8 cellular contexts compared by ENCODE assay signal in the genomic region with DNA sequence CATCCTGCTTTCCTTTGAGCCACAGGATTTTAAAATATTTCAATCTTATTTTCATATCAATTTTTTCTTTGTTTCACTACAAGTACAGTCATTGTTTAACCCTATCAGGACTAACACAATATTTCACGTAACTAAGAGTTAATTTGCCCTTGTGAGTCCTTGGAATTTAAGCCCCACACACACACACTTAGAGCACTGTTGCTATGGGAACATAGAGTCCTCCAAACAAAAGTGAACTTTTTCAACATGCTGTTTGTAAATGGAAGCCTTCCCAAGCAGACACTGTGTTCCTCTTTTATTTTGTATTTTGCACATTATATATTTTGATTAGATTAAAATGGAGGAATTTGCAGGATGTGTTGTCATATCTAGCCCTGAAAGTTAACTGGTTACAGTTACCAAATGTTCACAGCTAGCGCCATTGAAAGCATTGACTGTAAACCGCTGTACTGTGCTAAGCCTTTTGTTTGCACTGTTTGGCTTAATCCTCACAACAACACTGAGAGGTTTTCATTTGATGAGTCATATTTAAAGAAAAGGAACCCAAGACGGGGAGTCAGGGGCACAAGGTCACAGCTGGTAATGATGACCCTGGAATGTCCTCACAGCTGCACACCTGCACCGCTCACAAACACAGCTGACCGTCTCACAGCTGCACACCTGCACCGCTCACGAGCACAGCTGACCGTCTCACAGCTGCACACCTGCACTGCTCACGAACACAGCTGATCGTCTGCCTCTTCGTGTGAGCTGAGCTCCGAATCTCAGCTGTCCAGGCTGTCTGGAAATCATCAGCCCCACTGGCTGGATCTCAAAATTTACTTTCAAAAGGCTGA. TPM values are rescaled to one million over a fixed set of nuclear protein-coding genes. Genes with fewer than 3 reads are reported as not detected.
A peak's percentile ranks its signal among the peaks of the same experiment; 100 is the strongest.
DNase-seq lines count a peak whose midpoint lies in the region; ATAC-seq, FAIRE-seq and TF ChIP-seq lines count a peak whose summit lies in the region.

No MANE protein-coding gene starts in this region.

- FAIRE-seq in GM12891 (lab: Jason Lieb, UNC) = peak; percentile 54

- H3K36me3 Mint-ChIP-seq in natural killer cell treated with Interleukin-12 subunit alpha and Interleukin-12 subunit beta and Interleukin-15 and Interleukin-18, amount 100 ng/mL, for 72 hours = peaks cover 4% of the 10 kb centered on the region
- H3K36me3 Mint-ChIP-seq in CD4-positive, alpha-beta T cell (ENCODE audit: low read depth) = peaks cover 39% of the 10 kb centered on the region

- intact Hi-C loops in adrenal gland (cut with DNase I) = no loop called here
- intact Hi-C loops in lower leg skin (cut with DNase I; ENCODE audit: low total_unique reads) = no loop called here
- intact Hi-C loops in CD4-positive, alpha-beta T cell (cut with DNase I, micrococcal nuclease) = no loop called here

- H3K4me1 Mint-ChIP-seq in natural killer cell treated with Interleukin-12 subunit alpha and Interleukin-12 subunit beta and Interleukin-15 and Interleukin-18, amount 100 ng/mL, for 72 hours (ENCODE audit: low read depth in 2 of 2) = peaks cover 3 to 4% of the 10 kb centered on the region in 2 donors
- H3K4me1 Mint-ChIP-seq in CD4-positive, alpha-beta T cell (ENCODE audit: low read depth) = peaks cover 24% of the 10 kb centered on the region

- CTCF ChIA-PET in CD4-positive, alpha-beta T cell (lab: Charles Lee) = interaction anchor here (1.1 kb wide), 1 partner anchor 11 kb away, joined by 3 read pairs; no protein-coding TSS in a partner anchor

- no peak for TF ChIP-seq CTCF in adrenal gland (IDR thresholded peaks at IDR 0.05)
- TF ChIP-seq CTCF in lower leg skin (IDR thresholded peaks at IDR 0.05) = no peak
- TF ChIP-seq CTCF in CD4-positive, alpha-beta T cell (IDR thresholded peaks at IDR 0.05) = no peak

- H3K9me3 ChIP-seq in HUES64 (ENCODE audit: insufficient read depth, low read depth, low read length) (no peaks in the 10 kb centered on the region), adrenal gland (replicated peaks in 1 of 3) (no peaks in the 10 kb centered on the region)
- H3K9me3 ChIP-seq in CD4-positive, alpha-beta T cell (ENCODE audit: control insufficient read depth, low read length) = no peaks in the 10 kb centered on the region

- WGBS in HUES64 = 81% methylated on average over 13 of the region's 13 CpGs
- 7 to 30% (median 25%) methylated on average over 9 to 13 of the region's 13 CpGs for WGBS in adrenal gland, 4 donors
- 36 to 38% methylated on average over 13 of the region's 13 CpGs for WGBS in lower leg skin, 2 donors

- H3K27ac ChIP-seq in HUES64 (ENCODE audit: low read depth, low read length) = peak overlapping the region; percentile 54
- peak overlapping the region in 1 of 5 donors; percentile 10 for H3K27ac ChIP-seq in adrenal gland
- no peak overlapping the region for H3K27ac ChIP-seq in CD4-positive, alpha-beta T cell (ENCODE audit: low read depth, low read length)

- H3K27me3 ChIP-seq in HUES64 (ENCODE audit: insufficient read depth, low read length) (no peaks in the 10 kb centered on the region), adrenal gland (no peaks in the 10 kb centered on the region)
- H3K27me3 ChIP-seq in CD4-positive, alpha-beta T cell (ENCODE audit: control insufficient read depth, insufficient read depth, low read length) = no peaks in the 10 kb centered on the region

- no peak overlapping the region for H3K27ac Mint-ChIP-seq in natural killer cell treated with Interleukin-12 subunit alpha and Interleukin-12 subunit beta and Interleukin-15 and Interleukin-18, amount 100 ng/mL, for 72 hours
- no peak overlapping the region for H3K27ac Mint-ChIP-seq in CD4-positive, alpha-beta T cell

- no peak for ATAC-seq in natural killer cell treated with Interleukin-12 subunit alpha and Interleukin-12 subunit beta and Interleukin-15 and Interleukin-18, amount 100 ng/mL, for 72 hours
- ATAC-seq in CD4-positive, alpha-beta T cell (ENCODE audit: poor library complexity) = no peak

- H3K36me3 ChIP-seq in HUES64 (ENCODE audit: insufficient read depth, low read length) (peaks cover 35% of the 10 kb centered on the region), adrenal gland (replicated peaks in 1 of 2) (peaks cover 0 to 30% of the 10 kb centered on the region in 2 donors)

- no peaks in the 10 kb centered on the region for H3K27me3 Mint-ChIP-seq in natural killer cell treated with Interleukin-12 subunit alpha and Interleukin-12 subunit beta and Interleukin-15 and Interleukin-18, amount 100 ng/mL, for 72 hours
- no peaks in the 10 kb centered on the region for H3K27me3 Mint-ChIP-seq in CD4-positive, alpha-beta T cell

- no peak for TF ChIP-seq POLR2A in GM12891 (IDR thresholded peaks at IDR 0.05; ENCODE audit: low read depth, low read length)
- no peak for TF ChIP-seq POLR2A in adrenal gland (IDR thresholded peaks at IDR 0.05)
- TF ChIP-seq POLR2A in lower leg skin (IDR thresholded peaks at IDR 0.05) = no peak

- DNase-seq in GM12891 (ENCODE audit: insufficient read length, low spot score) (no peak), adrenal gland (peak in 4 of 7 donors; percentile 32 to 44 (median 38)), lower leg skin (ENCODE audit: low spot score in 2 of 2) (peak; percentile 43 to 82), mesenteric fat pad (ENCODE audit: low spot score) (no peak)
- no peak for DNase-seq in natural killer cell treated with Interleukin-12 subunit alpha and Interleukin-12 subunit beta and Interleukin-15 and Interleukin-18, amount 100 ng/mL, for 72 hours (ENCODE audit: low spot score)
- DNase-seq in CD4-positive, alpha-beta T cell = no peak
- DNase-seq in activated CD4-positive, alpha-beta T cell treated with anti-CD3 and anti-CD28 coated beads for 1 hour = no peak

- POLR2A ChIA-PET in CD4-positive, alpha-beta T cell (lab: Charles Lee) = no interaction called here

- H3K4me3 Mint-ChIP-seq in natural killer cell treated with Interleukin-12 subunit alpha and Interleukin-12 subunit beta and Interleukin-15 and Interleukin-18, amount 100 ng/mL, for 72 hours = no peak overlapping the region
- H3K4me3 Mint-ChIP-seq in CD4-positive, alpha-beta T cell = no peak overlapping the region

- no peak overlapping the region for H3K4me3 ChIP-seq in HUES64 (ENCODE audit: low read length)
- no peak overlapping the region for H3K4me3 ChIP-seq in adrenal gland
- no peak overlapping the region for H3K4me3 ChIP-seq in lower leg skin (ENCODE audit: low read depth, poor library complexity, severe bottlenecking)

- no peaks in the 10 kb centered on the region for H3K9me3 Mint-ChIP-seq in natural killer cell treated with Interleukin-12 subunit alpha and Interleukin-12 subunit beta and Interleukin-15 and Interleukin-18, amount 100 ng/mL, for 72 hours
- H3K9me3 Mint-ChIP-seq in CD4-positive, alpha-beta T cell = no peaks in the 10 kb centered on the region

- H3K9ac ChIP-seq in HUES64 (ENCODE audit: low read depth, low read length) = peak overlapping the region; percentile 37; the same call in 1 of the 2 replicates

- peaks cover 30% of the 10 kb centered on the region for H3K4me1 ChIP-seq in HUES64 (ENCODE audit: insufficient read depth, low read length)
- H3K4me1 ChIP-seq in adrenal gland (replicated peaks in 1 of 2) = peaks cover 23 to 40% of the 10 kb centered on the region in 2 donors

TF ChIP-seq in GM12891, 5 proteins besides CTCF, POLR2A, EP300 and RAD21:
- no peak for TF ChIP-seq POU2F2 (IDR thresholded peaks at IDR 0.05; ENCODE audit: low read depth, low read length)
- TF ChIP-seq POLR2AphosphoS5 (IDR thresholded peaks at IDR 0.05; ENCODE audit: low read depth, low read length) = peak; percentile 72; the same call in 1 of the 2 replicates

RNA-seq across cellular contexts. Expression of gene HSBP1, which starts 6.3 kb away (rescaled TPM):
- polyA plus RNA-seq in GM12891 (2012; ENCODE audit: low read depth, missing spikeins) = 65.2 TPM
- polyA plus RNA-seq in HUES64 (2013, experiment 1 of 2) = 163 TPM
- polyA plus RNA-seq in HUES64 (2013, experiment 2 of 2) = 201 TPM
- total RNA-seq in adrenal gland (100 to 1,000 TPM in 4 of 8 donors, 10 to 100 TPM in 4; 11.0 to 173 (median 93.4) TPM), lower leg skin (10 to 100 TPM in 3 of 4 donors, 1 to 10 TPM in 1; 5.8 to 22.5 (median 12.5) TPM), mesenteric fat pad (89.4 TPM)
- polyA plus RNA-seq in adrenal gland = 100 to 1,000 TPM in 1 of 3 donors, 10 to 100 TPM in 2; 37.7 to 204 (median 79.4) TPM
- total RNA-seq in natural killer cell treated with Interleukin-12 subunit alpha and Interleukin-12 subunit beta and Interleukin-15 and Interleukin-18, amount 100 ng/mL, for 72 hours = 10 to 100 TPM; 30.5 to 64.5 TPM
- total RNA-seq in CD4-positive, alpha-beta T cell = 10 to 100 TPM; 17.4 to 21.9 TPM

Comparison
In these comparisons a context has a peak if more than half of its experiments do, and no peak if none do; other contexts are left out.
1. DNase-seq: peak in adrenal gland (4 of 7) and lower leg skin (2 of 2); none in GM12891 (single experiment), natural killer cell treated with Interleukin-12 subunit alpha and Interleukin-12 subunit beta and Interleukin-15 and Interleukin-18, amount 100 ng/mL, for 72 hours (single experiment), CD4-positive, alpha-beta T cell (0 of 10), activated CD4-positive, alpha-beta T cell treated with anti-CD3 and anti-CD28 coated beads for 1 hour (single experiment) and mesenteric fat pad (single experiment).